ENCODE assay signal across 13 cellular contexts in genomic region chr11:72985645-72986044, GRCh38.
A peak's percentile ranks its signal among the peaks of the same experiment; 100 is the strongest.
DNase-seq lines count a peak whose midpoint lies in the region; ATAC-seq and TF ChIP-seq lines count a peak whose summit lies in the region.
"Had no signal": no experiment of that assay in that cellular context is flagged by ENCODE, and none has a peak within 500 bp of the region (broad histone marks: within the 10 kb centered on the region; RNA-seq: fewer than 3 reads in every experiment).

No MANE protein-coding gene starts in this region.

- no peak for ATAC-seq in activated CD8-positive, alpha-beta T cell treated with anti-CD3 and anti-CD28 coated beads for 36 hours
- ATAC-seq in activated CD8-positive, alpha-beta T cell treated with anti-CD3 and anti-CD28 coated beads, Interleukin-2, amount 10 ng/mL, durations not matched to agents 7 days and 5 days, result no peak
- ATAC-seq in activated B cell treated with CpG ODN at 0.5 μM for 24 hours (ENCODE audit: low read depth) (no peak), heart left ventricle (peak; percentile 7 to 55 (median 44))
- no peak for ATAC-seq in stimulated activated naive B cell treated with anti-CD40 and anti-IgM and Interleukin-4, amounts not matched to agents 10 μg/mL and 1 μg/mL and 100 μg/mL, for 72 hours (replicated peaks)
- ATAC-seq: left lung had no signal

- H3K4me1 Mint-ChIP-seq in activated CD8-positive, alpha-beta T cell treated with anti-CD3 and anti-CD28 coated beads for 36 hours (ENCODE audit: low read depth), result peaks cover 11% of the 10 kb centered on the region
- no peaks in the 10 kb centered on the region for H3K4me1 Mint-ChIP-seq in activated CD8-positive, alpha-beta T cell treated with anti-CD3 and anti-CD28 coated beads, Interleukin-2, amount 10 ng/mL, durations not matched to agents 7 days and 5 days (ENCODE audit: low read depth)
- peaks cover 69% of the 10 kb centered on the region for H3K4me1 Mint-ChIP-seq in activated B cell treated with CpG ODN at 0.5 μM for 24 hours
- H3K4me1 Mint-ChIP-seq in stimulated activated naive B cell treated with anti-CD40 and anti-IgM and Interleukin-4, amounts not matched to agents 10 μg/mL and 1 μg/mL and 100 μg/mL, for 72 hours, result peaks cover 32 to 63% of the 10 kb centered on the region in 2 donors
- H3K4me1 Mint-ChIP-seq in activated T-helper 2 cell treated with anti-CD3 and anti-CD28 coated beads, Interferon-gamma antibody, Interleukin-2, Interleukin-4, amounts not matched to agents 10 μg/mL and 5 μg/mL and 100 μg/mL, durations not matched to agents 14 hours and 24 hours and 36 hours (ENCODE audit: low read depth), result peaks cover 10% of the 10 kb centered on the region

- DNase-seq in activated CD8-positive, alpha-beta T cell treated with anti-CD3 and anti-CD28 coated beads for 36 hours, result no peak
- no peak for DNase-seq in activated CD8-positive, alpha-beta T cell treated with anti-CD3 and anti-CD28 coated beads, Interleukin-2, amount 10 ng/mL, durations not matched to agents 7 days and 5 days
- DNase-seq in activated B cell treated with CpG ODN at 0.5 μM for 24 hours, result no peak
- no peak for DNase-seq in heart left ventricle
- DNase-seq in stimulated activated naive B cell treated with anti-CD40 and anti-IgM and Interleukin-4, amounts not matched to agents 10 μg/mL and 1 μg/mL and 100 μg/mL, for 72 hours, result no peak
- DNase-seq in germinal center (ENCODE audit: low spot score), result no peak
- DNase-seq in activated CD4-positive, alpha-beta T cell treated with anti-CD3 and anti-CD28 coated beads for 48 hours, result no peak
- DNase-seq in activated T-helper 2 cell treated with anti-CD3 and anti-CD28 coated beads, Interferon-gamma antibody, Interleukin-2, Interleukin-4, amounts not matched to agents 10 μg/mL and 5 μg/mL and 100 μg/mL, durations not matched to agents 14 hours and 24 hours and 36 hours (ENCODE audit: low spot score), result no peak
- DNase-seq: caudate nucleus, COR-L47, hippocampal formation, left lung, small intestine had no signal

- H3K4me1 ChIP-seq in heart left ventricle, result peaks cover 0 to 76% (median 23%) of the 10 kb centered on the region in 12 donors

- intact Hi-C loops in activated CD8-positive, alpha-beta T cell treated with anti-CD3 and anti-CD28 coated beads for 36 hours (cut with micrococcal nuclease), result no loop called here
- intact Hi-C loops in activated B cell treated with CpG ODN at 0.5 μM for 24 hours (cut with micrococcal nuclease) (loop anchor here (2.0 kb wide), 1 partner anchor 17 kb away; no protein-coding TSS in a partner anchor), heart left ventricle (cut with DNase I) (no loop called here)
- intact Hi-C loops in activated T-helper 2 cell treated with anti-CD3 and anti-CD28 coated beads, Interferon-gamma antibody, Interleukin-2, Interleukin-4, amounts not matched to agents 10 μg/mL and 5 μg/mL and 100 μg/mL, durations not matched to agents 14 hours and 24 hours and 36 hours (cut with micrococcal nuclease), result no loop called here

- no peaks in the 10 kb centered on the region for H3K27me3 Mint-ChIP-seq in activated CD8-positive, alpha-beta T cell treated with anti-CD3 and anti-CD28 coated beads for 36 hours
- H3K27me3 Mint-ChIP-seq in activated CD8-positive, alpha-beta T cell treated with anti-CD3 and anti-CD28 coated beads, Interleukin-2, amount 10 ng/mL, durations not matched to agents 7 days and 5 days (ENCODE audit: low read depth), result no peaks in the 10 kb centered on the region
- no peaks in the 10 kb centered on the region for H3K27me3 Mint-ChIP-seq in activated B cell treated with CpG ODN at 0.5 μM for 24 hours
- no peaks in the 10 kb centered on the region for H3K27me3 Mint-ChIP-seq in stimulated activated naive B cell treated with anti-CD40 and anti-IgM and Interleukin-4, amounts not matched to agents 10 μg/mL and 1 μg/mL and 100 μg/mL, for 72 hours
- H3K27me3 Mint-ChIP-seq in activated T-helper 2 cell treated with anti-CD3 and anti-CD28 coated beads, Interferon-gamma antibody, Interleukin-2, Interleukin-4, amounts not matched to agents 10 μg/mL and 5 μg/mL and 100 μg/mL, durations not matched to agents 14 hours and 24 hours and 36 hours (ENCODE audit: low read depth), result no peaks in the 10 kb centered on the region

- no peaks in the 10 kb centered on the region for H3K9me3 ChIP-seq in heart left ventricle
- H3K9me3 ChIP-seq: left lung had no signal

- no peak overlapping the region for H3K4me3 ChIP-seq in heart left ventricle
- H3K4me3 ChIP-seq: left lung had no signal

- H3K9me3 Mint-ChIP-seq in activated CD8-positive, alpha-beta T cell treated with anti-CD3 and anti-CD28 coated beads for 36 hours, result no peaks in the 10 kb centered on the region
- no peaks in the 10 kb centered on the region for H3K9me3 Mint-ChIP-seq in activated CD8-positive, alpha-beta T cell treated with anti-CD3 and anti-CD28 coated beads, Interleukin-2, amount 10 ng/mL, durations not matched to agents 7 days and 5 days (ENCODE audit: insufficient read depth)
- no peaks in the 10 kb centered on the region for H3K9me3 Mint-ChIP-seq in activated B cell treated with CpG ODN at 0.5 μM for 24 hours
- no peaks in the 10 kb centered on the region for H3K9me3 Mint-ChIP-seq in stimulated activated naive B cell treated with anti-CD40 and anti-IgM and Interleukin-4, amounts not matched to agents 10 μg/mL and 1 μg/mL and 100 μg/mL, for 72 hours
- no peaks in the 10 kb centered on the region for H3K9me3 Mint-ChIP-seq in activated T-helper 2 cell treated with anti-CD3 and anti-CD28 coated beads, Interferon-gamma antibody, Interleukin-2, Interleukin-4, amounts not matched to agents 10 μg/mL and 5 μg/mL and 100 μg/mL, durations not matched to agents 14 hours and 24 hours and 36 hours

- no peak for TF ChIP-seq CTCF in activated CD8-positive, alpha-beta T cell treated with anti-CD3 and anti-CD28 coated beads for 36 hours (IDR thresholded peaks at IDR 0.05)
- TF ChIP-seq CTCF in activated B cell treated with CpG ODN at 0.5 μM for 24 hours (IDR thresholded peaks at IDR 0.05), result no peak
- no peak for TF ChIP-seq CTCF in heart left ventricle (IDR thresholded peaks at IDR 0.05)

- TF ChIP-seq POLR2A in heart left ventricle (IDR thresholded peaks at IDR 0.05), result no peak

- H3K36me3 Mint-ChIP-seq in activated CD8-positive, alpha-beta T cell treated with anti-CD3 and anti-CD28 coated beads for 36 hours (ENCODE audit: low read depth), result peaks cover 7% of the 10 kb centered on the region
- peaks cover 31% of the 10 kb centered on the region for H3K36me3 Mint-ChIP-seq in activated CD8-positive, alpha-beta T cell treated with anti-CD3 and anti-CD28 coated beads, Interleukin-2, amount 10 ng/mL, durations not matched to agents 7 days and 5 days (ENCODE audit: low read depth)
- H3K36me3 Mint-ChIP-seq in activated B cell treated with CpG ODN at 0.5 μM for 24 hours (ENCODE audit: low read depth), result peaks cover 68% of the 10 kb centered on the region
- peaks cover 16 to 53% of the 10 kb centered on the region in 2 donors for H3K36me3 Mint-ChIP-seq in stimulated activated naive B cell treated with anti-CD40 and anti-IgM and Interleukin-4, amounts not matched to agents 10 μg/mL and 1 μg/mL and 100 μg/mL, for 72 hours
- peaks cover 15% of the 10 kb centered on the region for H3K36me3 Mint-ChIP-seq in activated T-helper 2 cell treated with anti-CD3 and anti-CD28 coated beads, Interferon-gamma antibody, Interleukin-2, Interleukin-4, amounts not matched to agents 10 μg/mL and 5 μg/mL and 100 μg/mL, durations not matched to agents 14 hours and 24 hours and 36 hours (ENCODE audit: low read depth)

- H3K4me3 Mint-ChIP-seq in activated CD8-positive, alpha-beta T cell treated with anti-CD3 and anti-CD28 coated beads for 36 hours, result no peak overlapping the region
- no peak overlapping the region for H3K4me3 Mint-ChIP-seq in activated CD8-positive, alpha-beta T cell treated with anti-CD3 and anti-CD28 coated beads, Interleukin-2, amount 10 ng/mL, durations not matched to agents 7 days and 5 days
- no peak overlapping the region for H3K4me3 Mint-ChIP-seq in activated B cell treated with CpG ODN at 0.5 μM for 24 hours
- no peak overlapping the region for H3K4me3 Mint-ChIP-seq in stimulated activated naive B cell treated with anti-CD40 and anti-IgM and Interleukin-4, amounts not matched to agents 10 μg/mL and 1 μg/mL and 100 μg/mL, for 72 hours
- no peak overlapping the region for H3K4me3 Mint-ChIP-seq in activated T-helper 2 cell treated with anti-CD3 and anti-CD28 coated beads, Interferon-gamma antibody, Interleukin-2, Interleukin-4, amounts not matched to agents 10 μg/mL and 5 μg/mL and 100 μg/mL, durations not matched to agents 14 hours and 24 hours and 36 hours (ENCODE audit: low read depth)

- POLR2A ChIA-PET in activated CD8-positive, alpha-beta T cell treated with anti-CD3 and anti-CD28 coated beads for 36 hours (lab: Charles Lee), result no interaction called here
- POLR2A ChIA-PET in activated CD8-positive, alpha-beta T cell treated with anti-CD3 and anti-CD28 coated beads, Interleukin-2, amount 10 ng/mL, durations not matched to agents 7 days and 5 days (lab: Charles Lee), result no interaction called here
- POLR2A ChIA-PET in activated B cell treated with CpG ODN at 0.5 μM for 24 hours (lab: Charles Lee), result no interaction called here

- peaks cover 0 to 60% (median 48%) of the 10 kb centered on the region in 9 donors for H3K36me3 ChIP-seq in heart left ventricle

- peak overlapping the region in 2 of 12 donors; percentile 3 to 4 for H3K27ac ChIP-seq in heart left ventricle

- CTCF ChIA-PET in activated CD8-positive, alpha-beta T cell treated with anti-CD3 and anti-CD28 coated beads for 36 hours (lab: Charles Lee), result no interaction called here
- CTCF ChIA-PET in activated CD8-positive, alpha-beta T cell treated with anti-CD3 and anti-CD28 coated beads, Interleukin-2, amount 10 ng/mL, durations not matched to agents 7 days and 5 days (lab: Charles Lee), result no interaction called here
- CTCF ChIA-PET in activated B cell treated with CpG ODN at 0.5 μM for 24 hours (lab: Charles Lee), result no interaction called here

- H3K27me3 ChIP-seq in heart left ventricle, result no peaks in the 10 kb centered on the region
- H3K27me3 ChIP-seq: left lung had no signal

- peak overlapping the region; percentile 13 for H3K27ac Mint-ChIP-seq in activated CD8-positive, alpha-beta T cell treated with anti-CD3 and anti-CD28 coated beads for 36 hours
- H3K27ac Mint-ChIP-seq in activated CD8-positive, alpha-beta T cell treated with anti-CD3 and anti-CD28 coated beads, Interleukin-2, amount 10 ng/mL, durations not matched to agents 7 days and 5 days, result no peak overlapping the region
- H3K27ac Mint-ChIP-seq in activated B cell treated with CpG ODN at 0.5 μM for 24 hours, result peak overlapping the region; percentile 79
- H3K27ac Mint-ChIP-seq in stimulated activated naive B cell treated with anti-CD40 and anti-IgM and Interleukin-4, amounts not matched to agents 10 μg/mL and 1 μg/mL and 100 μg/mL, for 72 hours, result peak overlapping the region; percentile 57
- H3K27ac Mint-ChIP-seq in activated T-helper 2 cell treated with anti-CD3 and anti-CD28 coated beads, Interferon-gamma antibody, Interleukin-2, Interleukin-4, amounts not matched to agents 10 μg/mL and 5 μg/mL and 100 μg/mL, durations not matched to agents 14 hours and 24 hours and 36 hours, result no peak overlapping the region

Comparison
In these comparisons a context has a peak if more than half of its experiments do, and no peak if none do; other contexts are left out.
1. H3K27ac Mint-ChIP-seq: peak in activated CD8-positive, alpha-beta T cell treated with anti-CD3 and anti-CD28 coated beads for 36 hours (single experiment), activated B cell treated with CpG ODN at 0.5 μM for 24 hours (single experiment) and stimulated activated naive B cell treated with anti-CD40 and anti-IgM and Interleukin-4, amounts not matched to agents 10 μg/mL and 1 μg/mL and 100 μg/mL, for 72 hours (single experiment); none in activated CD8-positive, alpha-beta T cell treated with anti-CD3 and anti-CD28 coated beads, Interleukin-2, amount 10 ng/mL, durations not matched to agents 7 days and 5 days (single experiment) and activated T-helper 2 cell treated with anti-CD3 and anti-CD28 coated beads, Interferon-gamma antibody, Interleukin-2, Interleukin-4, amounts not matched to agents 10 μg/mL and 5 μg/mL and 100 μg/mL, durations not matched to agents 14 hours and 24 hours and 36 hours (single experiment).
2. ATAC-seq: peak in heart left ventricle (4 of 4); none in activated CD8-positive, alpha-beta T cell treated with anti-CD3 and anti-CD28 coated beads for 36 hours (single experiment), activated CD8-positive, alpha-beta T cell treated with anti-CD3 and anti-CD28 coated beads, Interleukin-2, amount 10 ng/mL, durations not matched to agents 7 days and 5 days (single experiment), activated B cell treated with CpG ODN at 0.5 μM for 24 hours (single experiment) and stimulated activated naive B cell treated with anti-CD40 and anti-IgM and Interleukin-4, amounts not matched to agents 10 μg/mL and 1 μg/mL and 100 μg/mL, for 72 hours (0 of 2).